Comparison of ENCODE assay signal across 8 cellular contexts in the genomic region with DNA sequence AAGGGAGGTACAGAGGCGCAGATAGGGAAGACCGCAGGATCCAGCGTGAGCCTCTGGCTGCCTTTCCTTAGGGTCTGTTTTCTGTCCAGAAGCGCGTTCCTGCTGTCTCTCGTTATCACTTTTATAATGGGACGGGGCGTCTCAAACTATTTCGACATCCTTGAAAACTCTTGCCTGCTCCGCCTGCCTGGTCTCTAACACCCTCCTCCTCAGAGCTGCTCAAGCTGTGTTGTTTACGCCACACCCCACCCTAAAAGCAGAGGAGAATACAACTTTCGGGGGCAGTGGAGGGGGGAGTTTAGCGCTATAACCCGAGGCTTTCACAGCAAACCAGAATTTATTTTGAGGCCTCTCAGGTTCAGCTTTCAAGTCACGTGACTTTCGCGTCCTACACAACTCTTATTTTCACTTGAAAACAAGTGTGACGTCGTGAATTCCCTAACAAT. TPM values are rescaled to one million over a fixed set of nuclear protein-coding genes. Genes with fewer than 3 reads are reported as not detected.
A peak's percentile ranks its signal among the peaks of the same experiment; 100 is the strongest.
DNase-seq lines count a peak whose midpoint lies in the region; ATAC-seq, FAIRE-seq and TF ChIP-seq lines count a peak whose summit lies in the region.

No MANE protein-coding gene starts in this region.

- no peak overlapping the region for H3K56ac ChIP-seq in H1 (replicated peaks; ENCODE audit: insufficient read length, low read depth, low read length)

- H2AFZ ChIP-seq in OCI-LY3 (ENCODE audit: low read depth, low read length) (peak overlapping the region; percentile 97), H1 (ENCODE audit: low read length) (no peak overlapping the region; the same call in 1 of the 2 replicates)

- no peak overlapping the region for H2BK15ac ChIP-seq in H1 (ENCODE audit: low read length)

- H2BK120ac ChIP-seq in H1 (replicated peaks; ENCODE audit: low read depth, low read length): no peak overlapping the region

- H3K4ac ChIP-seq in H1 (replicated peaks; ENCODE audit: insufficient read length, low read depth, low read length): no peak overlapping the region

- H2AK5ac ChIP-seq in H1 (ENCODE audit: low read depth, low read length): no peak overlapping the region

- POLR2A ChIA-PET in H1 (lab: Charles Lee; ENCODE audit: partially characterized antibody): interaction anchor here (0.7 to 2.4 kb wide), 11 partner anchors 9 to 143 kb away, joined by 3 to 10 read pairs (median 4); a partner anchor contains a TSS

- H3K9ac ChIP-seq in OCI-LY3 (ENCODE audit: low read length) (peak overlapping the region; percentile 86), H1 (replicated peaks in 1 of 4; ENCODE audit: extremely low read depth in 1 of 4, low read depth in 3 of 4, low read length in 3 of 4) (peak overlapping the region in 3 of 4 experiments; percentile 51 to 71 (median 70); a peak in 5 of 7 replicates)

- no peaks in the 10 kb centered on the region for H3K36me3 ChIP-seq in OCI-LY3 (replicated peaks; ENCODE audit: low read depth, low read length)
- H3K36me3 ChIP-seq in H1 (ENCODE audit: control insufficient read depth in 2 of 4, insufficient read depth in 4 of 4, low read length in 3 of 4): no peaks in the 10 kb centered on the region
- H3K36me3 ChIP-seq in mucosa of descending colon (ENCODE audit: low read depth): no peaks in the 10 kb centered on the region

- H2BK12ac ChIP-seq in H1 (ENCODE audit: low read depth, low read length): 0 out of 2 replicates have a peak overlapping the region, but pooled peaks have one; percentile 84

- TF ChIP-seq RAD21 in H1 (IDR thresholded peaks at IDR 0.05 in 1 of 2, conservative IDR thresholded peaks at IDR 0.05 in 1 of 2; ENCODE audit: low read depth in 2 of 2, low read length in 2 of 2): no peak

- H3K79me1 ChIP-seq in H1 (ENCODE audit: low read depth, low read length): no peaks in the 10 kb centered on the region

- peak; percentile 71 for FAIRE-seq in H1 (lab: Jason Lieb, UNC)

- H3K9me3 ChIP-seq in OCI-LY3 (ENCODE audit: insufficient read depth, low read length) (no peaks in the 10 kb centered on the region), H1 (ENCODE audit: insufficient read depth in 2 of 2, low read depth in 1 of 2, low read length in 1 of 2) (no peaks in the 10 kb centered on the region), mucosa of descending colon (no peaks in the 10 kb centered on the region)

- H3K4me3 ChIP-seq in OCI-LY3 (ENCODE audit: low read length) (peak overlapping the region; percentile 98), H1 (ENCODE audit: extremely low read depth in 1 of 4, insufficient read depth in 2 of 4, low read depth in 3 of 4, low read length in 4 of 4) (peak overlapping the region; percentile 41 to 81 (median 45); a peak in 7 of 8 replicates), mucosa of descending colon (peak overlapping the region; percentile 38)

- 4% methylated on average over 14 of the region's 19 CpGs; no CpG with 5 or more reads in 1 of the 2 experiments for WGBS in H1 (ENCODE audit: extremely low coverage in 1 of 2, insufficient coverage in 1 of 2, insufficient read length in 1 of 2, insufficient replicate concordance in 2 of 2, low coverage in 1 of 2, low lambda C conversion rate in 2 of 2, missing lambda C conversion rate in 1 of 2), 2 experiments

- ATAC-seq in mucosa of descending colon (peak; percentile 5), GM18907 (IDR thresholded peaks at IDR 0.05; ENCODE audit: unreplicated experiment) (no peak)

- peak overlapping the region; percentile 49; the same call in 1 of the 2 replicates for H2BK5ac ChIP-seq in H1 (ENCODE audit: low read depth, low read length)

- H3K4me2 ChIP-seq in OCI-LY3 (ENCODE audit: low read length): peak overlapping the region; percentile 97
- peak overlapping the region; percentile 93 to 99 for H3K4me2 ChIP-seq in H1 (ENCODE audit: insufficient read depth in 1 of 2, low read depth in 2 of 2, low read length in 2 of 2)

- H3K27ac ChIP-seq in OCI-LY3 (ENCODE audit: low read length) (peak overlapping the region; percentile 47; the same call in 1 of the 2 replicates), H1 (ENCODE audit: low read depth, low read length) (peak overlapping the region; percentile 87)

- DNase-seq in NCI-H2107 treated with DMSO at 0.1 percent for 48 hours (lab: John Stamatoyannopoulos, UW; ENCODE audit: unreplicated experiment): peak; percentile 11
- no peak for DNase-seq in NCI-H2107 (lab: John Stamatoyannopoulos, UW)
- no peak for DNase-seq in H1 (ENCODE audit: low read depth in 1 of 2, low spot score in 2 of 2)
- peak in 1 of 3 donors; percentile 43 for DNase-seq in mucosa of descending colon
- no peak for DNase-seq in NCI-H526 (lab: John Stamatoyannopoulos, UW)
- DNase-seq in amniotic stem cell (lab: John Stamatoyannopoulos, UW): no peak

- TF ChIP-seq CTCF in OCI-LY3 (IDR thresholded peaks at IDR 0.05; ENCODE audit: low read depth, low read length) (no peak), H1 (IDR thresholded peaks at IDR 0.05; ENCODE audit: control extremely low read depth in 1 of 3, insufficient read depth in 1 of 3, low read depth in 1 of 3, low read length in 3 of 3) (no peak), mucosa of descending colon (IDR thresholded peaks at IDR 0.05) (no peak)

- H3K23ac ChIP-seq in H1 (ENCODE audit: insufficient read length): no peak overlapping the region

- H4K8ac ChIP-seq in H1 (ENCODE audit: extremely low read depth, insufficient read depth, low read length): peak overlapping the region; percentile 21; the same call in 1 of the 2 replicates

- no peak overlapping the region for H3K14ac ChIP-seq in H1 (ENCODE audit: insufficient read length)

- H2BK20ac ChIP-seq in H1 (ENCODE audit: low read length): no peak overlapping the region

- H4K5ac ChIP-seq in H1 (ENCODE audit: insufficient read length, low read depth, low read length): peak overlapping the region; percentile 7

- H3K23me2 ChIP-seq in H1 (ENCODE audit: low read depth, low read length): peaks cover 9% of the 10 kb centered on the region

- H3K79me2 ChIP-seq in OCI-LY3 (ENCODE audit: low read length): peaks cover 7% of the 10 kb centered on the region; the same call in 1 of the 2 replicates
- H3K79me2 ChIP-seq in H1 (ENCODE audit: control insufficient read depth in 1 of 2, insufficient read depth in 2 of 2, low read length in 2 of 2): no peaks in the 10 kb centered on the region

- intact Hi-C loops in mucosa of descending colon (cut with DNase I, micrococcal nuclease): no loop called here

- TF ChIP-seq POLR2A in H1 (IDR thresholded peaks at IDR 0.05; ENCODE audit: control extremely low read depth in 1 of 2, low read depth in 2 of 2, low read length in 2 of 2): 0 out of 3 replicates have a peak, but pooled peaks of 1 of the 2 experiments have one; percentile 41

- H4K20me1 ChIP-seq in OCI-LY3 (ENCODE audit: insufficient read depth, low read length): no peaks in the 10 kb centered on the region
- H4K20me1 ChIP-seq in H1 (replicated peaks in 1 of 2; ENCODE audit: control insufficient read depth in 1 of 2, insufficient read depth in 2 of 2, low read length in 2 of 2): no peaks in the 10 kb centered on the region

- no peaks in the 10 kb centered on the region for H3K27me3 ChIP-seq in OCI-LY3 (ENCODE audit: low read depth, low read length)
- no peaks in the 10 kb centered on the region for H3K27me3 ChIP-seq in H1 (replicated peaks in 1 of 4; ENCODE audit: control insufficient read depth in 3 of 4, extremely low read depth in 1 of 4, insufficient read depth in 3 of 4, low read length in 3 of 4)

- peak overlapping the region; percentile 71; the same call in 1 of the 2 replicates for H3K18ac ChIP-seq in H1 (ENCODE audit: extremely low read depth, low read length)

- CTCF ChIA-PET in H1 (lab: Charles Lee; ENCODE audit: partially characterized antibody): interaction anchor here (1.1 kb wide), 1 partner anchor 12 kb away, joined by 3 read pairs; no protein-coding TSS in a partner anchor

- TF ChIP-seq EP300 in H1 (IDR thresholded peaks at IDR 0.05; ENCODE audit: borderline replicate concordance in 1 of 2, low read depth in 2 of 2, low read length in 2 of 2): no peak

- peak overlapping the region; percentile 93 for H4K91ac ChIP-seq in H1 (replicated peaks; ENCODE audit: insufficient read length, low read length)

- H3K4me1 ChIP-seq in OCI-LY3 (ENCODE audit: low read length): peaks cover 9% of the 10 kb centered on the region
- peaks cover 1 to 10% (median 7%) of the 10 kb centered on the region in 4 experiments; a peak in 6 of 7 replicates for H3K4me1 ChIP-seq in H1 (replicated peaks in 1 of 4; ENCODE audit: control insufficient read depth in 3 of 4, insufficient read depth in 4 of 4, low read length in 3 of 4)
- no peaks in the 10 kb centered on the region for H3K4me1 ChIP-seq in mucosa of descending colon (ENCODE audit: low read depth)

RNA-seq across cellular contexts. Expression of a gene that starts 0.6 kb away (rescaled TPM):
- total RNA-seq in H1 (2021; fragmentation: NEBNext Ultra II Directional; extraction: Animal tissue kit (Norgen Biotek cat#: 25700)): 16.2 and 21.7 TPM in 2 replicates
- 18.6 and 28.1 TPM in 2 replicates for polyA plus RNA-seq in H1 (2011; rRNA removed)
- polyA plus RNA-seq in H1 (2011; cell fraction: cytosol; rRNA removed): 24.8 TPM
- 40.4 TPM for polyA plus RNA-seq in H1 (2011; cell fraction: nucleus; rRNA removed)
- 11.1 to 19.0 TPM (median 15.8 TPM) in 4 replicates for polyA plus RNA-seq in H1 (2012, experiment 1 of 2)
- polyA plus RNA-seq in H1 (2012, experiment 2 of 2): 16.6 TPM
- 15.4 TPM for polyA plus RNA-seq in H1 (2013, experiment 1 of 2)
- 16.1 TPM for polyA plus RNA-seq in H1 (2013, experiment 2 of 2)
- 7.8 and 8.7 TPM in 2 replicates for polyA minus RNA-seq in H1 (2011; rRNA and poly(A)+ RNA removed)
- 14.8 TPM for polyA minus RNA-seq in H1 (2011; cell fraction: cytosol; rRNA and poly(A)+ RNA removed)
- 11.0 TPM for polyA minus RNA-seq in H1 (2011; cell fraction: nucleus; rRNA and poly(A)+ RNA removed)
- total RNA-seq in mucosa of descending colon: 10 to 100 TPM; 52.5 to 75.6 (median 64.8) TPM

RNA-seq across cellular contexts. Expression of a gene that starts 26.2 kb away (rescaled TPM):
- total RNA-seq in H1 (2021; fragmentation: NEBNext Ultra II Directional; extraction: Animal tissue kit (Norgen Biotek cat#: 25700)): 6.8 and 8.2 TPM in 2 replicates
- 9.5 and 11.0 TPM in 2 replicates for polyA plus RNA-seq in H1 (2011; rRNA removed)
- 6.9 TPM for polyA plus RNA-seq in H1 (2011; cell fraction: cytosol; rRNA removed)
- polyA plus RNA-seq in H1 (2011; cell fraction: nucleus; rRNA removed): 8.0 TPM
- 6.8 to 8.8 TPM (median 7.8 TPM) in 4 replicates for polyA plus RNA-seq in H1 (2012, experiment 1 of 2)
- 9.5 TPM for polyA plus RNA-seq in H1 (2012, experiment 2 of 2)
- polyA plus RNA-seq in H1 (2013, experiment 1 of 2): 8.9 TPM
- 9.2 TPM for polyA plus RNA-seq in H1 (2013, experiment 2 of 2)
- 3.2 and 3.8 TPM in 2 replicates for polyA minus RNA-seq in H1 (2011; rRNA and poly(A)+ RNA removed)
- polyA minus RNA-seq in H1 (2011; cell fraction: cytosol; rRNA and poly(A)+ RNA removed): 5.9 TPM
- 4.7 TPM for polyA minus RNA-seq in H1 (2011; cell fraction: nucleus; rRNA and poly(A)+ RNA removed)
- 10 to 100 TPM; 26.2 to 30.6 (median 28.0) TPM for total RNA-seq in mucosa of descending colon

RNA-seq across cellular contexts. Expression of a gene that starts 30.0 kb away (rescaled TPM):
- total RNA-seq in H1 (2021; fragmentation: NEBNext Ultra II Directional; extraction: Animal tissue kit (Norgen Biotek cat#: 25700)): 55.1 and 61.7 TPM in 2 replicates
- polyA plus RNA-seq in H1 (2011; rRNA removed): 47.3 and 88.4 TPM in 2 replicates
- 31.1 TPM for polyA plus RNA-seq in H1 (2011; cell fraction: cytosol; rRNA removed)
- polyA plus RNA-seq in H1 (2011; cell fraction: nucleus; rRNA removed): 102 TPM
- 47.9 to 71.9 TPM (median 70.3 TPM) in 4 replicates for polyA plus RNA-seq in H1 (2012, experiment 1 of 2)
- polyA plus RNA-seq in H1 (2012, experiment 2 of 2): 66.5 TPM
- 42.6 TPM for polyA plus RNA-seq in H1 (2013, experiment 1 of 2)
- polyA plus RNA-seq in H1 (2013, experiment 2 of 2): 39.9 TPM
- 39.1 and 50.9 TPM in 2 replicates for polyA minus RNA-seq in H1 (2011; rRNA and poly(A)+ RNA removed)
- 39.6 TPM for polyA minus RNA-seq in H1 (2011; cell fraction: cytosol; rRNA and poly(A)+ RNA removed)
- 63.2 TPM for polyA minus RNA-seq in H1 (2011; cell fraction: nucleus; rRNA and poly(A)+ RNA removed)
- total RNA-seq in mucosa of descending colon: 10 to 100 TPM; 28.0 to 34.4 (median 33.9) TPM

RNA-seq across cellular contexts. Expression of a gene that starts 30.3 kb away (rescaled TPM):
- 31.7 and 34.2 TPM in 2 replicates for total RNA-seq in H1 (2021; fragmentation: NEBNext Ultra II Directional; extraction: Animal tissue kit (Norgen Biotek cat#: 25700))
- polyA plus RNA-seq in H1 (2011; rRNA removed): 23.1 and 31.0 TPM in 2 replicates
- polyA plus RNA-seq in H1 (2011; cell fraction: cytosol; rRNA removed): 32.3 TPM
- polyA plus RNA-seq in H1 (2011; cell fraction: nucleus; rRNA removed): 27.6 TPM
- polyA plus RNA-seq in H1 (2012, experiment 1 of 2): 22.4 to 28.9 TPM (median 27.2 TPM) in 4 replicates
- polyA plus RNA-seq in H1 (2012, experiment 2 of 2): 32.4 TPM
- 15.9 TPM for polyA plus RNA-seq in H1 (2013, experiment 1 of 2)
- polyA plus RNA-seq in H1 (2013, experiment 2 of 2): 16.8 TPM
- 24.5 and 30.0 TPM in 2 replicates for polyA minus RNA-seq in H1 (2011; rRNA and poly(A)+ RNA removed)
- 24.4 TPM for polyA minus RNA-seq in H1 (2011; cell fraction: cytosol; rRNA and poly(A)+ RNA removed)
- 13.9 TPM for polyA minus RNA-seq in H1 (2011; cell fraction: nucleus; rRNA and poly(A)+ RNA removed)
- 10 to 100 TPM; 29.2 to 41.6 (median 32.3) TPM for total RNA-seq in mucosa of descending colon

RNA-seq across cellular contexts. Expression of a gene that starts 30.7 kb away (rescaled TPM):
- total RNA-seq in H1 (2021; fragmentation: NEBNext Ultra II Directional; extraction: Animal tissue kit (Norgen Biotek cat#: 25700)): 18.1 and 18.7 TPM in 2 replicates
- polyA plus RNA-seq in H1 (2011; rRNA removed): 17.5 and 33.3 TPM in 2 replicates
- 21.6 TPM for polyA plus RNA-seq in H1 (2011; cell fraction: cytosol; rRNA removed)
- 64.6 TPM for polyA plus RNA-seq in H1 (2011; cell fraction: nucleus; rRNA removed)
- polyA plus RNA-seq in H1 (2012, experiment 1 of 2): 12.4 to 19.4 TPM (median 17.3 TPM) in 4 replicates
- 12.8 TPM for polyA plus RNA-seq in H1 (2012, experiment 2 of 2)
- polyA plus RNA-seq in H1 (2013, experiment 1 of 2): 12.5 TPM
- 11.8 TPM for polyA plus RNA-seq in H1 (2013, experiment 2 of 2)
- polyA minus RNA-seq in H1 (2011; rRNA and poly(A)+ RNA removed): 3.8 and 4.0 TPM in 2 replicates
- 12.1 TPM for polyA minus RNA-seq in H1 (2011; cell fraction: cytosol; rRNA and poly(A)+ RNA removed)
- polyA minus RNA-seq in H1 (2011; cell fraction: nucleus; rRNA and poly(A)+ RNA removed): 6.9 TPM
- 10 to 100 TPM; 26.7 to 36.3 (median 30.3) TPM for total RNA-seq in mucosa of descending colon

Comparison
In these comparisons a context has a peak if more than half of its experiments do, and no peak if none do; other contexts are left out.
1. H3K4me3 ChIP-seq: peak in every context shown above with its lines; median percentile 98 in OCI-LY3; 45 in H1; 38 in mucosa of descending colon.